Comparison of ENCODE assay signal across 8 cellular contexts in the genomic region with DNA sequence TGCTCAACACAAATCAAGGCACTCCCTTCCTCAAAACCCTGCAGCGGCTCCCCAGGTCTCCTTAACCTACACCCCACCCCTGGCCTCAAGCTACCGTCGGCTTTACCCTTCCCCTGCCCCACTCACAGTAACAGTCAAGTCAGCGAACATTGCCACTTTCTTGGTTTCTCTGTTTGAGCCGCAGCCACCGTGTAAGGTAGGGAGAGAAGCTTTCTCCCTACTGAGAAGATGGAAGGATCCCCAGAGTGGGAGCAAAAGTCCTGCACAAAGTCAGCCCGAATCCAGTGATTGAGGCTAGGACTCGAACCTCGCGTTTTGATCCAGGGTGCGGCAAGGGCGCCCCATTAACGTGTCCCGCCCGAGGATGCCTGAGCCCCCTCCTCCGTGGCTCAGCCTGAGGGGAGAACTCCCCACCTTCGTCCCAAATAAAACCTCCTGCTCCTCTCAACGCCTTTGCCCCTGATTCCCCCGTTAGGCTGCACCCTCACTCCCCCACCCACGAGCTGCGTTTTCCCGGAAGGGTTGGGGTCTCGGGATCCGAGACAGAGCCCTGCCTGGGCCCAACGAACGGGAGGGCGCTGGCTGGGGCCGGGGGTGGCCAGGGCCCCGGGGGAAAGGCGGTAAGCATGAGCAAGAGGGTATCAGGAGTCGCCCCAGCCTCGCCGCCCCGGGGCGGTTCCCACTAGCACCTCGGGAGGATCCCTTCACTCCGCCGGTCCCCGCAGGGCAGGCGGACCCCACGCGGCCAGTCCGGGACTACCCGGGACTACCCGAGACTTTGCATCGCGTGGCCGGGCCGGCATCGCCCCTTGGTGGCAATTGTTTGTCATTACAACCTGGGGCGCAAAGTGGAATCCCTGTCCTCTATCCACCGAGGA. TPM values are rescaled to one million over a fixed set of nuclear protein-coding genes. Genes with fewer than 3 reads are reported as not detected.
DNase-seq lines count a peak whose midpoint lies in the region; ATAC-seq and TF ChIP-seq lines count a peak whose summit lies in the region.
"Had no signal": no experiment of that assay in that cellular context is flagged by ENCODE, and none has a peak within 500 bp of the region (broad histone marks: within the 10 kb centered on the region; RNA-seq: fewer than 3 reads in every experiment).

No MANE protein-coding gene starts in this region.

- peaks cover 4% of the 10 kb centered on the region; the same call in 1 of the 2 replicates for H3K4me1 ChIP-seq in MM.1S (ENCODE audit: low read length)

- H3K4me2 ChIP-seq in MM.1S (ENCODE audit: low read depth, low read length) = peak overlapping the region; percentile 94

- peak; percentile 68 for ATAC-seq in central memory CD8-positive, alpha-beta T cell (replicated peaks; ENCODE audit: extremely low read depth, poor library complexity, severe bottlenecking)
- no peak for ATAC-seq in GM21619 (IDR thresholded peaks at IDR 0.05; ENCODE audit: unreplicated experiment)

- H3K36me3 ChIP-seq in GM06990 (ENCODE audit: control insufficient read depth, insufficient read depth, low read length) = no peaks in the 10 kb centered on the region
- no peaks in the 10 kb centered on the region for H3K36me3 ChIP-seq in MM.1S (replicated peaks; ENCODE audit: insufficient read depth, low read length)
- H3K36me3 ChIP-seq in kidney epithelial cell (ENCODE audit: control insufficient read depth, insufficient read depth, low read length) = no peaks in the 10 kb centered on the region
- H3K36me3 ChIP-seq: neutrophil had no signal

- no peaks in the 10 kb centered on the region for H4K20me1 ChIP-seq in MM.1S (ENCODE audit: insufficient read depth, low read length)

- H3K27me3 ChIP-seq in GM06990 (replicated peaks; ENCODE audit: control insufficient read depth, insufficient read depth, low read length) (peaks cover 2% of the 10 kb centered on the region; the same call in 1 of the 2 replicates), MM.1S (replicated peaks; ENCODE audit: insufficient read depth, low read length) (no peaks in the 10 kb centered on the region), kidney epithelial cell (ENCODE audit: control insufficient read depth, insufficient read depth, low read length) (peaks cover 6% of the 10 kb centered on the region)
- H3K27me3 ChIP-seq: neutrophil had no signal

- H3K9me3 Mint-ChIP-seq in central memory CD8-positive, alpha-beta T cell = no peaks in the 10 kb centered on the region

- H3K9me2 ChIP-seq in MM.1S (replicated peaks; ENCODE audit: insufficient read depth, low read length) = no peaks in the 10 kb centered on the region

- H3K4me3 ChIP-seq in GM06990 (replicated peaks; ENCODE audit: low read depth, low read length) = no peak overlapping the region
- peak overlapping the region; percentile 56 for H3K4me3 ChIP-seq in MM.1S (ENCODE audit: low read length)
- H3K4me3 ChIP-seq in kidney epithelial cell (ENCODE audit: low read depth, low read length) = peak overlapping the region; percentile 25

- no peaks in the 10 kb centered on the region for H3K4me1 Mint-ChIP-seq in central memory CD8-positive, alpha-beta T cell

- H3K27me3 Mint-ChIP-seq in central memory CD8-positive, alpha-beta T cell = peaks cover 32% of the 10 kb centered on the region

- H3K27ac Mint-ChIP-seq in central memory CD8-positive, alpha-beta T cell (ENCODE audit: low read depth) = no peak overlapping the region

- peak overlapping the region; percentile 13 for H3K4me3 Mint-ChIP-seq in central memory CD8-positive, alpha-beta T cell

- TF ChIP-seq CTCF in GM06990 (IDR thresholded peaks at IDR 0.05; ENCODE audit: insufficient read depth, low read length, poor library complexity, severe bottlenecking) = peak; percentile 74
- peak; percentile 88 for TF ChIP-seq CTCF in MM.1S (IDR thresholded peaks at IDR 0.05; ENCODE audit: low read length)
- TF ChIP-seq CTCF in kidney epithelial cell (IDR thresholded peaks at IDR 0.05; ENCODE audit: insufficient read depth, low read length, poor library complexity, severe bottlenecking) = peak; percentile 90

- no peaks in the 10 kb centered on the region for H3K36me3 Mint-ChIP-seq in central memory CD8-positive, alpha-beta T cell (ENCODE audit: insufficient read depth)

- DNase-seq in GM06990 (ENCODE audit: extremely low read depth, insufficient read length) (peak; percentile 48), MM.1S (peak; percentile 57), kidney epithelial cell (ENCODE audit: low read depth) (no peak)
- peak; percentile 65 for DNase-seq in activated CD4-positive, CD25-positive, alpha-beta regulatory T cell treated with anti-CD3 and anti-CD28 coated beads, Interleukin-2, amount 50 U/mL, for 72 hours
- peak; percentile 41 to 60 for DNase-seq in central memory CD8-positive, alpha-beta T cell (ENCODE audit: low spot score in 2 of 2)
- DNase-seq in stimulated activated CD4-positive, alpha-beta T cell treated with anti-CD3 and anti-CD28 coated beads, Interleukin-1b, Interleukin-23, amount 100 ng/mL, for 4 hours (ENCODE audit: low read depth in 2 of 2) = peak; percentile 49 to 63

- no peaks in the 10 kb centered on the region for H3K9me3 ChIP-seq in MM.1S (replicated peaks; ENCODE audit: insufficient read depth, low read length)
- H3K9me3 ChIP-seq: neutrophil had no signal

- H3K79me2 ChIP-seq in MM.1S (ENCODE audit: low read length) = no peaks in the 10 kb centered on the region

- peak overlapping the region; percentile 31; the same call in 1 of the 2 replicates for H3K9ac ChIP-seq in MM.1S (ENCODE audit: low read length)

- no peaks in the 10 kb centered on the region for H3F3A ChIP-seq in MM.1S (ENCODE audit: insufficient read depth, low read length)

- no peak overlapping the region for H3K27ac ChIP-seq in MM.1S (ENCODE audit: low read length)
- H3K27ac ChIP-seq: neutrophil had no signal

- H2AFZ ChIP-seq in MM.1S (ENCODE audit: low read length) = peak overlapping the region; percentile 86

RNA-seq across cellular contexts. Expression of gene NAGS, which starts 9.9 kb away (rescaled TPM):
- 15.7 and 19.4 TPM in 2 replicates for total RNA-seq in kidney epithelial cell

RNA-seq across cellular contexts. Expression of gene TMEM101, which starts 20.3 kb away (rescaled TPM):
- 37.8 and 52.4 TPM in 2 replicates for total RNA-seq in kidney epithelial cell

RNA-seq across cellular contexts. Expression of gene PYY, which starts 40.8 kb away (rescaled TPM):
- 0.48 TPM in 1 of 2 replicates, not detected in the other for total RNA-seq in kidney epithelial cell

RNA-seq across cellular contexts. Expression of gene PPY, which starts 52.2 kb away (rescaled TPM):
- not detected in 2 replicates for total RNA-seq in kidney epithelial cell
